28 cellular contexts compared by ENCODE assay signal in the genomic region with DNA sequence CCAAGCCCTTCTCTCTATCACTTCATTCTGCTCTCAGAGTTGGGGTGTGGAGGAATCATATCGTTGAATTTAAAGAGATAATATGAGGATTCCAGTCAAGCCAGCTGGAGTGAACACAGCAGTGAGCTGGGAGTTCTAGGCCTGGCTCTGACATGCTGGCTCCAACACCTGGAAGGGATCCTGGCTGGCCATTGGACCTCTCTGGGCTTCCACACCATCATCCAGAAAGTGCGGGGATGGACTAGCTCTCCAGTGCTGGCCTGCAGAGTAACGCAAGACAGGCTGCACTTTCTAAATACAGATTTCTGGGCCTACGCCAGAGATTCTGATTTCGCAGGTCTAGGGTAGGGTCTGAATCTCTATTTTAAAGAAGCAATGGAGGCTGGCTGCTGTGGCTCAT.
"Had no signal": no experiment of that assay in that cellular context is flagged by ENCODE, and none has a peak within 500 bp of the region (broad histone marks: within the 10 kb centered on the region; RNA-seq: fewer than 3 reads in every experiment).

No MANE protein-coding gene starts in this region.

- H3K9me3 Mint-ChIP-seq: activated CD8-positive, alpha-beta T cell treated with anti-CD3 and anti-CD28 coated beads for 36 hours; activated T-cell treated with anti-CD3 and anti-CD28 coated beads, Interleukin-2, amount 50 U/mL, for 4 hours; activated T-helper 17 cell treated with anti-CD3 and anti-CD28 coated beads, Interleukin-2, amount 50 U/mL, for 72 hours; central memory CD8-positive, alpha-beta T cell; dendritic cell treated with granulocyte-macrophage colony-stimulating factor and Interleukin-4, amounts not matched to agents 40 ng/mL and 50 ng/mL, for 4 days had no signal

- H3K9me3 ChIP-seq: esophagus muscularis mucosa, gastrocnemius medialis, heart left ventricle had no signal

- H3K27ac ChIP-seq: brain microvascular endothelial cell, coronary artery, dorsolateral prefrontal cortex, esophagus muscularis mucosa, foreskin keratinocyte, gastrocnemius medialis, heart left ventricle had no signal

- H3K27me3 Mint-ChIP-seq: activated CD4-positive, alpha-beta T cell treated with anti-CD3 and anti-CD28 coated beads for 36 hours; activated CD8-positive, alpha-beta T cell treated with anti-CD3 and anti-CD28 coated beads for 36 hours; activated naive CD8-positive, alpha-beta T cell; activated T-helper 17 cell treated with anti-CD3 and anti-CD28 coated beads, Interleukin-2, amount 50 U/mL, for 72 hours; central memory CD8-positive, alpha-beta T cell; dendritic cell treated with granulocyte-macrophage colony-stimulating factor and Interleukin-4, amounts not matched to agents 40 ng/mL and 50 ng/mL, for 4 days had no signal

- H3K4me3 ChIP-seq: coronary artery, dorsolateral prefrontal cortex, esophagus muscularis mucosa, gastrocnemius medialis, heart left ventricle had no signal

- H3K27me3 ChIP-seq: brain microvascular endothelial cell, dorsolateral prefrontal cortex, esophagus muscularis mucosa, foreskin keratinocyte, gastrocnemius medialis, heart left ventricle had no signal

- H3K4me3 Mint-ChIP-seq: activated CD4-positive, alpha-beta T cell treated with anti-CD3 and anti-CD28 coated beads for 36 hours; activated CD8-positive, alpha-beta T cell treated with anti-CD3 and anti-CD28 coated beads for 36 hours; activated naive CD8-positive, alpha-beta T cell; activated T-cell treated with anti-CD3 and anti-CD28 coated beads, Interleukin-2, amount 50 U/mL, for 4 hours; activated T-helper 17 cell treated with anti-CD3 and anti-CD28 coated beads, Interleukin-2, amount 50 U/mL, for 72 hours; central memory CD8-positive, alpha-beta T cell; dendritic cell treated with granulocyte-macrophage colony-stimulating factor and Interleukin-4, amounts not matched to agents 40 ng/mL and 50 ng/mL, for 4 days had no signal

- H3K27ac Mint-ChIP-seq: activated CD4-positive, alpha-beta T cell treated with anti-CD3 and anti-CD28 coated beads for 36 hours; activated CD8-positive, alpha-beta T cell treated with anti-CD3 and anti-CD28 coated beads for 36 hours; activated naive CD8-positive, alpha-beta T cell; activated T-helper 17 cell treated with anti-CD3 and anti-CD28 coated beads, Interleukin-2, amount 50 U/mL, for 72 hours; dendritic cell treated with granulocyte-macrophage colony-stimulating factor and Interleukin-4, amounts not matched to agents 40 ng/mL and 50 ng/mL, for 4 days had no signal

- ATAC-seq: activated CD4-positive, alpha-beta T cell treated with anti-CD3 and anti-CD28 coated beads for 36 hours; activated CD8-positive, alpha-beta T cell treated with anti-CD3 and anti-CD28 coated beads for 36 hours; activated T-cell treated with anti-CD3 and anti-CD28 coated beads, Interleukin-2, amount 50 U/mL, for 4 hours; activated T-helper 17 cell treated with anti-CD3 and anti-CD28 coated beads, Interleukin-2, amount 50 U/mL, for 72 hours; foreskin keratinocyte; gastrocnemius medialis; heart left ventricle had no signal

- DNase-seq: activated CD4-positive, alpha-beta T cell treated with anti-CD3 and anti-CD28 coated beads for 36 hours; activated CD4-positive, alpha-beta T cell treated with anti-CD3 and anti-CD28 coated beads, Interleukin-2, amount 50 U/mL, for 1 hour; activated CD4-positive, alpha-beta T cell treated with anti-CD3 and anti-CD28 coated beads, Interleukin-2, amount 50 U/mL, for 48 hours; activated CD4-positive, CD25-positive, alpha-beta regulatory T cell; activated CD4-positive, CD25-positive, alpha-beta regulatory T cell treated with anti-CD3 and anti-CD28 coated beads, Interleukin-2, amount 50 U/mL, for 72 hours; activated CD8-positive, alpha-beta memory T cell treated with anti-CD3 and anti-CD28 coated beads for 24 hours; activated CD8-positive, alpha-beta T cell treated with anti-CD3 and anti-CD28 coated beads for 36 hours; activated gamma-delta T cell treated with Interleukin-2 at 50 U/mL for 16 hours; activated naive CD4-positive, alpha-beta T cell treated with anti-CD3 and anti-CD28 coated beads, Interleukin-2, amount 50 U/mL, for 16 hours; activated naive CD4-positive, alpha-beta T cell treated with Interleukin-2 at 50 U/mL for 16 hours; activated T-cell treated with anti-CD3 and anti-CD28 coated beads, Interleukin-2, amount 50 U/mL, for 4 hours; amniotic stem cell; anterior cingulate cortex; brain microvascular endothelial cell; dorsolateral prefrontal cortex; effector memory CD4-positive, alpha-beta T cell; erythroblast; foreskin keratinocyte; gastrocnemius medialis; glutamatergic neuron; heart left ventricle; T-helper 2 cell had no signal

- H3K4me1 Mint-ChIP-seq: central memory CD8-positive, alpha-beta T cell had no signal

- H3K4me1 ChIP-seq: esophagus muscularis mucosa, gastrocnemius medialis had no signal

- H3K36me3 ChIP-seq: esophagus muscularis mucosa, gastrocnemius medialis had no signal
